ENCODE assay signal across 27 cellular contexts in the genomic region with DNA sequence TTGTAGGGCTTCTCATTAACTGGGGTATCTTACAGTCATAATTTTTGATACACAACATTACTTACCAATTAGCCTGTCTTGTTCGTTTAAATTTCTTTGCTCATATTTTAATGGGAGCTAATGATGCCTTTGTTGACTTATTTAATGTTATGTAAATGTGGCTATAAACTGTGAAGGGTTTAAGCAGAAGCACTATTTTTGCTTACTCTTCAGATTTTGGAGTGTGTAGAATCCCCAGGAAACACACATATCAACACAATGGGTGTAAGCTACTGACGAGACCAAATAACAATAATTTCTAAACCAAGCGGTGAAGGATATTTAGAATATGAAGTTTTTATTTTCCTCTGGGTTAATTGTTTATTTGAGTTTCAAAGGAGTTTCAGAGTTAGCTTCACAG.
DNase-seq lines count a peak whose midpoint lies in the region; ATAC-seq, FAIRE-seq and TF ChIP-seq lines count a peak whose summit lies in the region.
"Had no signal": no experiment of that assay in that cellular context is flagged by ENCODE, and none has a peak within 500 bp of the region (broad histone marks: within the 10 kb centered on the region; RNA-seq: fewer than 3 reads in every experiment).

No MANE protein-coding gene starts in this region.

- no peak overlapping the region for H4K8ac ChIP-seq in H9 (replicated peaks; ENCODE audit: insufficient read length, low read depth, low read length)

- H3K27me3 Mint-ChIP-seq in H9 (ENCODE audit: low read depth): peaks cover 2% of the 10 kb centered on the region; the same call in 1 of the 2 replicates
- H3K27me3 Mint-ChIP-seq: CD4-positive, CD25-positive, alpha-beta regulatory T cell had no signal

- no peak overlapping the region for H3K56ac ChIP-seq in H9 (ENCODE audit: insufficient read length, low read depth, low read length)

- H3K23me2 ChIP-seq in H9 (ENCODE audit: insufficient read length, low read depth, low read length, poor library complexity, severe bottlenecking): no peaks in the 10 kb centered on the region

- H3K4me2 ChIP-seq in HepG2 (ENCODE audit: low read depth, low read length): no peak overlapping the region
- H3K4me2 ChIP-seq in K562 (ENCODE audit: insufficient read depth, low read length): no peak overlapping the region
- H3K4me2 ChIP-seq in H9 (ENCODE audit: insufficient read depth, insufficient read length, low read length): no peak overlapping the region
- H3K4me2 ChIP-seq: BLaER1 had no signal

- no peaks in the 10 kb centered on the region; the same call in 1 of the 2 replicates for H3K9me3 ChIP-seq in HepG2 (ENCODE audit: low read length)
- H3K9me3 ChIP-seq in right lobe of liver: no peaks in the 10 kb centered on the region
- H3K9me3 ChIP-seq in SJSA1 (replicated peaks): peaks cover 4% of the 10 kb centered on the region; the same call in 1 of the 2 replicates
- H3K9me3 ChIP-seq in K562 (replicated peaks; ENCODE audit: control insufficient read depth, insufficient read depth, low read depth, low read length): no peaks in the 10 kb centered on the region
- H3K9me3 ChIP-seq in H9 (ENCODE audit: control insufficient read depth, low read depth, low read length): no peaks in the 10 kb centered on the region
- H3K9me3 ChIP-seq in suprapubic skin: no peaks in the 10 kb centered on the region
- H3K9me3 ChIP-seq: BE2C had no signal

- H3K23ac ChIP-seq in H9 (ENCODE audit: insufficient read length, low read depth, low read length): no peak overlapping the region

- TF ChIP-seq EP300 in HepG2 (IDR thresholded peaks at IDR 0.05; ENCODE audit: low read depth in 2 of 2, low read length in 2 of 2) (no peak), HepG2 (CRISPR knock-in tag; IDR thresholded peaks at IDR 0.05; ENCODE audit: borderline replicate concordance) (no peak), K562 (IDR thresholded peaks at IDR 0.05; ENCODE audit: low read length) (no peak), suprapubic skin (IDR thresholded peaks at IDR 0.05) (no peak)

- TF ChIP-seq POLR2A in HepG2 (IDR thresholded peaks at IDR 0.05; ENCODE audit: insufficient read depth in 1 of 2, low read depth in 2 of 2, low read length in 2 of 2): no peak
- no peak for TF ChIP-seq POLR2A in right lobe of liver (IDR thresholded peaks at IDR 0.05)
- no peak for TF ChIP-seq POLR2A in K562 (conservative IDR thresholded peaks at IDR 0.05)
- no peak for TF ChIP-seq POLR2A in suprapubic skin (IDR thresholded peaks at IDR 0.05)

- no peak overlapping the region for H4K91ac ChIP-seq in H9 (ENCODE audit: insufficient read length, low read depth, low read length)

- no peaks in the 10 kb centered on the region for H3K79me2 ChIP-seq in HepG2 (ENCODE audit: insufficient read depth, low read length)
- H3K79me2 ChIP-seq in K562 (ENCODE audit: control insufficient read depth, insufficient read depth, low read length): no peaks in the 10 kb centered on the region
- H3K79me2 ChIP-seq in H9 (ENCODE audit: insufficient read depth, low read length): no peaks in the 10 kb centered on the region

- H3K27ac Mint-ChIP-seq in H9: no peak overlapping the region
- H3K27ac Mint-ChIP-seq: CD14-positive monocyte; CD4-positive, alpha-beta memory T cell; CD4-positive, CD25-positive, alpha-beta regulatory T cell had no signal

- BruUV-seq in HepG2 (replicated peaks; lab: Mats Ljungman, UMichigan): no TSS peak
- no TSS peak for BruUV-seq in K562 (replicated peaks; lab: Mats Ljungman, UMichigan)

- no peaks in the 10 kb centered on the region for H3K79me1 ChIP-seq in H9 (ENCODE audit: insufficient read depth, low read depth, low read length, poor library complexity, severe bottlenecking)

- no peak overlapping the region for H3K4me3 Mint-ChIP-seq in H9
- H3K4me3 Mint-ChIP-seq: CD14-positive monocyte; CD4-positive, alpha-beta memory T cell; CD4-positive, CD25-positive, alpha-beta regulatory T cell; CD8-positive, alpha-beta memory T cell had no signal

- H3K14ac ChIP-seq in H9 (ENCODE audit: insufficient read depth, low read length): no peak overlapping the region

- H3K9ac ChIP-seq in HepG2 (ENCODE audit: insufficient read depth, low read depth, low read length): no peak overlapping the region
- H3K9ac ChIP-seq in K562 (ENCODE audit: insufficient read depth in 1 of 2, low read depth in 2 of 2, low read length in 2 of 2): no peak overlapping the region
- no peak overlapping the region for H3K9ac ChIP-seq in H9 (ENCODE audit: extremely low read depth, insufficient read length, low read length)
- H3K9ac ChIP-seq: BLaER1 had no signal

- no peak overlapping the region for H3K4ac ChIP-seq in H9 (ENCODE audit: low read depth, low read length)

- POLR2A ChIA-PET in HepG2 (lab: Yijun Ruan, JAX): no interaction called here
- POLR2A ChIA-PET in K562 (lab: Yijun Ruan, JAX): no interaction called here

- H3K4me3 ChIP-seq in HepG2 (replicated peaks in 1 of 3; ENCODE audit: insufficient read depth in 1 of 3, low read depth in 2 of 3, low read length in 3 of 3) (no peak overlapping the region), right lobe of liver (no peak overlapping the region), SJSA1 (no peak overlapping the region), K562 (no peak overlapping the region), suprapubic skin (no peak overlapping the region)
- H3K4me3 ChIP-seq: BLaER1, GM12878 had no signal

- CTCF ChIA-PET in HepG2 (lab: Yijun Ruan, JAX; ENCODE audit: low intra/inter-chr PET ratio, low total read pairs) (no interaction called here), K562 (lab: Yijun Ruan, JAX; ENCODE audit: low intra/inter-chr PET ratio) (no interaction called here)

- H2AFZ ChIP-seq in HepG2 (ENCODE audit: low read length) (no peak overlapping the region), K562 (ENCODE audit: low read depth, low read length) (no peak overlapping the region), H9 (ENCODE audit: low read length) (no peak overlapping the region)

- H2BK120ac ChIP-seq in H9 (ENCODE audit: low read depth, low read length, poor library complexity, severe bottlenecking): no peak overlapping the region

- no peak for ATAC-seq in HepG2
- ATAC-seq in right lobe of liver: no peak
- ATAC-seq in K562: no peak
- ATAC-seq: GM12878 had no signal

- no peak overlapping the region for H3K27ac ChIP-seq in HepG2 (ENCODE audit: extremely low read length, insufficient read depth, low read length)
- no peak overlapping the region for H3K27ac ChIP-seq in right lobe of liver
- peak overlapping the region; percentile 77 for H3K27ac ChIP-seq in SJSA1
- H3K27ac ChIP-seq in K562 (ENCODE audit: extremely low read depth, low read depth, low read length): no peak overlapping the region
- no peak overlapping the region for H3K27ac ChIP-seq in H9 (ENCODE audit: insufficient read length, low read depth, low read length)
- no peak overlapping the region for H3K27ac ChIP-seq in suprapubic skin
- H3K27ac ChIP-seq: 22Rv1, BLaER1 had no signal

- DNase-seq in HepG2 (ENCODE audit: low spot score) (no peak), right lobe of liver (no peak), SJSA1 (ENCODE audit: low read depth in 1 of 2, low spot score in 2 of 2) (peak in 1 of 2 experiments; percentile 60), K562 (ENCODE audit: extremely low read depth in 1 of 4, low spot score in 3 of 4) (no peak), H9 (no peak), suprapubic skin (ENCODE audit: low spot score in 2 of 2) (no peak), NCI-H146 (lab: John Stamatoyannopoulos, UW) (no peak)
- DNase-seq: ACHN; BE2C; C1 segment of cervical spinal cord; CD4-positive, alpha-beta memory T cell; CD4-positive, CD25-positive, alpha-beta regulatory T cell; CD8-positive, alpha-beta memory T cell; COR-L47; DMS 273 treated with DMSO at 0.1 percent for 48 hours; DMS153; DMS53; DMS79; DND-41; EL; GDM1 had no signal

- WGBS in HepG2 (ENCODE audit: low lambda C conversion rate): 3% methylated on average over 3 of the region's 3 CpGs
- WGBS in right lobe of liver (ENCODE audit: insufficient coverage, low coverage, low lambda C conversion rate, missing lambda C conversion rate): 92% methylated on average over 3 of the region's 3 CpGs
- 0% methylated on average over 3 of the region's 3 CpGs for WGBS in K562 (ENCODE audit: insufficient coverage, low coverage, missing lambda C conversion rate)
- no CpG with 5 or more reads among the region's 3 CpGs for WGBS in H9 (ENCODE audit: extremely low coverage, insufficient read length, low lambda C conversion rate)
- 90% methylated on average over 3 of the region's 3 CpGs for WGBS in suprapubic skin

- H3K36me3 ChIP-seq in HepG2 (replicated peaks in 1 of 2; ENCODE audit: control insufficient read depth in 1 of 2, insufficient read depth in 2 of 2, low read length in 2 of 2): no peaks in the 10 kb centered on the region
- H3K36me3 ChIP-seq in right lobe of liver: no peaks in the 10 kb centered on the region
- no peaks in the 10 kb centered on the region for H3K36me3 ChIP-seq in SJSA1
- no peaks in the 10 kb centered on the region for H3K36me3 ChIP-seq in K562 (ENCODE audit: control insufficient read depth, insufficient read depth, low read length)
- H3K36me3 ChIP-seq in suprapubic skin: no peaks in the 10 kb centered on the region
- H3K36me3 ChIP-seq: BE2C, BLaER1 had no signal

- intact Hi-C loops in HepG2 (cut with micrococcal nuclease; ENCODE audit: unreplicated experiment): no loop called here
- intact Hi-C loops in right lobe of liver (cut with DNase I): no loop called here
- intact Hi-C loops in K562 (cut with micrococcal nuclease): no loop called here

- in situ Hi-C loops in HepG2 (cut with HindIII; ENCODE audit: extremely low pct_ligation_motif_present, low pct_unique_long_range_greater_than_20kb): no loop called here
- in situ Hi-C loops in K562 (cut with MboI): no loop called here

- no peak overlapping the region for H2BK15ac ChIP-seq in H9 (ENCODE audit: low read depth, low read length)

- peaks cover 0 to 2% of the 10 kb centered on the region in 2 experiments; a peak in 2 of 5 replicates for H3K9me3 Mint-ChIP-seq in H9
- H3K9me3 Mint-ChIP-seq: CD8-positive, alpha-beta memory T cell had no signal

- H3K9me1 ChIP-seq in K562 (ENCODE audit: control insufficient read depth, insufficient read depth, low read length): no peaks in the 10 kb centered on the region

- H3K4me1 ChIP-seq in HepG2 (ENCODE audit: insufficient read depth, low read length) (no peaks in the 10 kb centered on the region), right lobe of liver (no peaks in the 10 kb centered on the region), SJSA1 (replicated peaks) (peaks cover 51% of the 10 kb centered on the region), K562 (replicated peaks in 1 of 2; ENCODE audit: control insufficient read depth in 2 of 2, insufficient read depth in 2 of 2, low read length in 2 of 2) (no peaks in the 10 kb centered on the region), H9 (ENCODE audit: insufficient read depth, low read length) (0 out of 2 replicates have a peak, but pooled peaks cover 2% of the 10 kb centered on the region), suprapubic skin (no peaks in the 10 kb centered on the region)
- H3K4me1 ChIP-seq: BE2C, BLaER1 had no signal

- no peak for FAIRE-seq in HepG2 (lab: Jason Lieb, UNC)
- no peak for FAIRE-seq in K562 (lab: Jason Lieb, UNC)
- FAIRE-seq: GM12878, GM12892, GM18507 had no signal

- H2BK20ac ChIP-seq in H9 (ENCODE audit: low read depth, low read length, poor library complexity, severe bottlenecking): no peak overlapping the region

- TF ChIP-seq CTCF in HepG2 (CRISPR knock-in tag; IDR thresholded peaks at IDR 0.05) (no peak), right lobe of liver (IDR thresholded peaks at IDR 0.05) (no peak), K562 (IDR thresholded peaks at IDR 0.05 in 2 of 3, conservative IDR thresholded peaks at IDR 0.05 in 1 of 3; ENCODE audit: insufficient read depth in 2 of 3, low read depth in 1 of 3, low read length in 3 of 3) (no peak), H9 (conservative IDR thresholded peaks at IDR 0.05) (no peak), suprapubic skin (IDR thresholded peaks at IDR 0.05) (no peak)

- H3K36me3 Mint-ChIP-seq in H9 (ENCODE audit: insufficient read depth in 1 of 3, low read depth in 3 of 3): no peaks in the 10 kb centered on the region; a peak in 2 of 7 replicates
- H3K36me3 Mint-ChIP-seq: CD14-positive monocyte; CD4-positive, alpha-beta memory T cell; CD4-positive, CD25-positive, alpha-beta regulatory T cell; CD8-positive, alpha-beta memory T cell had no signal

- no peak overlapping the region for H2AK5ac ChIP-seq in H9 (ENCODE audit: insufficient read length, low read length)

- H4K20me1 ChIP-seq in HepG2 (ENCODE audit: insufficient read depth, low read length) (no peaks in the 10 kb centered on the region), K562 (replicated peaks; ENCODE audit: control insufficient read depth, insufficient read depth, low read length) (no peaks in the 10 kb centered on the region), H9 (ENCODE audit: control insufficient read depth, insufficient read depth, insufficient read length) (no peaks in the 10 kb centered on the region)
- H4K20me1 ChIP-seq: BLaER1 had no signal

- no peak overlapping the region for H2BK12ac ChIP-seq in H9 (ENCODE audit: insufficient read length, low read depth, low read length)

- H3K27me3 ChIP-seq in HepG2 (ENCODE audit: control insufficient read depth in 1 of 2, insufficient read depth in 2 of 2, low read length in 2 of 2) (no peaks in the 10 kb centered on the region), right lobe of liver (no peaks in the 10 kb centered on the region), SJSA1 (replicated peaks) (no peaks in the 10 kb centered on the region), K562 (ENCODE audit: control insufficient read depth in 2 of 2, insufficient read depth in 2 of 2, low read length in 2 of 2) (no peaks in the 10 kb centered on the region), H9 (ENCODE audit: insufficient read depth, low read length) (no peaks in the 10 kb centered on the region), suprapubic skin (no peaks in the 10 kb centered on the region)
- H3K27me3 ChIP-seq: BE2C, BLaER1 had no signal

- no peak overlapping the region for H3T11ph ChIP-seq in H9 (ENCODE audit: low read length)

- H3K18ac ChIP-seq in H9 (ENCODE audit: insufficient read length, low read depth, low read length): no peak overlapping the region

- no peak for TF ChIP-seq RAD21 in HepG2 (CRISPR knock-in tag; IDR thresholded peaks at IDR 0.05)
- TF ChIP-seq RAD21 in K562 (CRISPR knock-in tag; conservative IDR thresholded peaks at IDR 0.05 in 1 of 2, IDR thresholded peaks at IDR 0.05 in 1 of 2): no peak

- no peaks in the 10 kb centered on the region for H3K4me1 Mint-ChIP-seq in H9
- H3K4me1 Mint-ChIP-seq: CD14-positive monocyte; CD4-positive, alpha-beta memory T cell; CD4-positive, CD25-positive, alpha-beta regulatory T cell; CD8-positive, alpha-beta memory T cell had no signal

- H2BK5ac ChIP-seq in H9 (ENCODE audit: insufficient read length, low read length): no peak overlapping the region

- H4K5ac ChIP-seq in H9 (ENCODE audit: insufficient read length, low read depth, low read length): no peak overlapping the region
